In the genomic region with DNA sequence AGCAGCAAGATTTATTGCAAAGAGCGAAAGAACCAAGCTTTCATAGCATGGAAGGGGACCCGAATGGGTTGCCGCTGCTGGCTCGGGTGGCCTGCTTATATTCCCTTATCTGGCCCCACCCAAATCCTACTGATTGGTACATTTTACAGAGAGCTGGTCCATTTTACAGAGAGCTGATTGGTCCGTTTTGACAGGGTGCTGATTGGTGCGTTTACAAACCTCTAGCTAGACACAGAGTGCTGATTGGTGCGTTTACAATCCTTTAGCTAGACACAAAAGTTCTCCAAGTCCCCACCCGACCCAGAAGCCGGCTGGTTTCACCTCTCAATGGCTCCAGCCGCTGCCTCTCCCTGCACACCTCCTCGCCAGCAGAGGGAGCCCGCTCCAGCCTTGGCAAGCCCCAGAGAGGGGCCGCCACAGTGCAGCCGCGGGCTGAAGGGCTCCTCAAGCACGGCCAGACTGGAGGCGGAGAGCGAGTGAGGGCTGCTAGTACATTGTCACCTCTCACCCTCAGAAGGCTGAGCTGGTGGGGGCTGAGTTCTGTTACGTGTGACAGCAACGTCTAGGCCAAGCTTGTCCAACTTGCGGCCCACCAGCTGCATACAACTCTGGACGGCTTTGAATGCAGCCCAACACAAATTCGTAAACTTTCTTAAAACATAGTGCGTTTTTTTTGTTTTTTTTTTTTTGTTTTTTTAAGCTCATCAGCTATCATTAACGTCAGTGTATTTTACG, we compare ENCODE assay signal across 8 cellular contexts. TPM values are rescaled to one million over a fixed set of nuclear protein-coding genes. Genes with fewer than 3 reads are reported as not detected.
DNase-seq lines count a peak whose midpoint lies in the region; ATAC-seq lines count a peak whose summit lies in the region.

No MANE protein-coding gene starts in this region.

- H3K27me3 ChIP-seq in adipocyte (replicated peaks; ENCODE audit: control insufficient read depth, insufficient read depth, low read length), result peaks cover 4% of the 10 kb centered on the region

- H3K9ac ChIP-seq in ES-I3 (ENCODE audit: low read depth, low read length) (peak overlapping the region; percentile 71), adipocyte (ENCODE audit: low read length) (peak overlapping the region; percentile 49)

- DNase-seq in T follicular helper cell (ENCODE audit: low read depth) (peak; percentile 62), adipocyte (ENCODE audit: low read depth) (peak; percentile 59), left colon (peak in 1 of 2 donors; percentile 68), GM19238 (ENCODE audit: insufficient read length, low spot score) (no peak)
- peak; percentile 42 for DNase-seq in stimulated activated CD8-positive, alpha-beta memory T cell treated with anti-CD3 and anti-CD28 coated beads, Interleukin-12 subunit alpha, Interleukin-12 subunit beta, amount 100 ng/mL, for 1 hour (ENCODE audit: low read depth)

- peak overlapping the region; percentile 62 for H3K4me3 ChIP-seq in adipocyte (ENCODE audit: low read length)

- intact Hi-C loops in left colon (cut with DNase I, micrococcal nuclease), result no loop called here

- 0 out of 2 replicates have a peak, but pooled peaks cover 2% of the 10 kb centered on the region for H3K4me1 ChIP-seq in ES-I3 (ENCODE audit: insufficient read depth, low read length)
- no peaks in the 10 kb centered on the region for H3K4me1 ChIP-seq in adipocyte (ENCODE audit: control insufficient read depth, insufficient read depth, low read length)

- H3K9me3 ChIP-seq in ES-I3 (ENCODE audit: control insufficient read depth, insufficient read depth, low read length) (no peaks in the 10 kb centered on the region), adipocyte (ENCODE audit: control insufficient read depth, low read length) (no peaks in the 10 kb centered on the region)

- H3K36me3 ChIP-seq in ES-I3 (ENCODE audit: insufficient read depth, low read length), result no peaks in the 10 kb centered on the region
- no peaks in the 10 kb centered on the region for H3K36me3 ChIP-seq in adipocyte (ENCODE audit: control insufficient read depth, insufficient read depth, low read length, severe bottlenecking)

- ATAC-seq in HG02938 (IDR thresholded peaks at IDR 0.05; ENCODE audit: unreplicated experiment) (peak; percentile 82), left colon (peak; percentile 67), HG03039 (IDR thresholded peaks at IDR 0.05; ENCODE audit: unreplicated experiment) (no peak)

RNA-seq across cellular contexts. Expression of a gene that starts 8.7 kb away (rescaled TPM):
- not detected for total RNA-seq in left colon

RNA-seq across cellular contexts. Expression of a gene that starts 24.1 kb away (rescaled TPM):
- 10 to 100 TPM; 30.3 to 33.9 TPM for total RNA-seq in left colon
